In genomic region chr22:46061431-46062231, GRCh38 we compare ENCODE assay signal across 2 cellular contexts.
TF ChIP-seq lines count a peak whose summit lies in the region.

No MANE protein-coding gene starts in this region.

TF ChIP-seq in H1, 55 proteins besides CTCF, POLR2A, EP300 and RAD21:
- TF ChIP-seq POLR2AphosphoS5 (IDR thresholded peaks at IDR 0.05; ENCODE audit: low read depth, low read length) = peak; percentile 30; the same call in 1 of the 2 replicates
- TF ChIP-seq RBBP5 (IDR thresholded peaks at IDR 0.05; ENCODE audit: borderline replicate concordance, low read depth, low read length) = 0 out of 2 replicates have a peak, but pooled peaks have one; percentile 26
- TF ChIP-seq TAF1 (IDR thresholded peaks at IDR 0.05; ENCODE audit: low read depth, low read length) = peak; percentile 48; the same call in 1 of the 2 replicates
- peak; percentile 40; the same call in 1 of the 2 replicates for TF ChIP-seq SUZ12 (IDR thresholded peaks at IDR 0.05; ENCODE audit: low read length)
- peak; percentile 59 for TF ChIP-seq PHF8 (conservative IDR thresholded peaks at IDR 0.05; ENCODE audit: low read depth, low read length)
- peak; percentile 59 for TF ChIP-seq KDM4A (IDR thresholded peaks at IDR 0.05; ENCODE audit: low read depth, low read length, severe bottlenecking)
- peak; percentile 49 for TF ChIP-seq EZH2 (IDR thresholded peaks at IDR 0.05; ENCODE audit: low read depth, low read length, severe bottlenecking)
- TF ChIP-seq GABPA (IDR thresholded peaks at IDR 0.05; ENCODE audit: borderline replicate concordance, insufficient read depth, low read length) = peak; percentile 63
- TF ChIP-seq HDAC6 (IDR thresholded peaks at IDR 0.05; ENCODE audit: low read depth, low read length) = no peak
- TF ChIP-seq E2F6 (IDR thresholded peaks at IDR 0.05) = 0 out of 2 replicates have a peak, but pooled peaks have one; percentile 9
- peak; percentile 62 for TF ChIP-seq MAX (IDR thresholded peaks at IDR 0.05)
- no peak for TF ChIP-seq HDAC2 (IDR thresholded peaks at IDR 0.05; ENCODE audit: borderline replicate concordance in 1 of 2, low read depth in 2 of 2, low read length in 2 of 2)
- TF ChIP-seq POU5F1 (IDR thresholded peaks at IDR 0.05; ENCODE audit: low read depth, low read length) = no peak

TF ChIP-seq in HepG2, 621 proteins besides CTCF, POLR2A, EP300 and RAD21 (continues in another document):
- no peak for TF ChIP-seq IKZF4 (CRISPR knock-in tag; IDR thresholded peaks at IDR 0.05; ENCODE audit: borderline replicate concordance, low read depth, not compliant biosample characterization)
- no peak for TF ChIP-seq SAFB2 (CRISPR knock-in tag; IDR thresholded peaks at IDR 0.05; ENCODE audit: borderline replicate concordance, low read depth)
- no peak for TF ChIP-seq ZNF30 (CRISPR knock-in tag; IDR thresholded peaks at IDR 0.05)
- TF ChIP-seq SPEN (CRISPR knock-in tag; IDR thresholded peaks at IDR 0.05; ENCODE audit: low read depth) = no peak
- 0 out of 2 replicates have a peak, but pooled peaks have one; percentile 28 for TF ChIP-seq ZNF800 (CRISPR knock-in tag; IDR thresholded peaks at IDR 0.05)
- TF ChIP-seq MIXL1 (CRISPR knock-in tag; IDR thresholded peaks at IDR 0.05) = no peak
- no peak for TF ChIP-seq ZNF207 (IDR thresholded peaks at IDR 0.05; ENCODE audit: borderline replicate concordance)
- TF ChIP-seq ZNF160 (CRISPR knock-in tag; IDR thresholded peaks at IDR 0.05) = no peak
- no peak for TF ChIP-seq NFAT5 (CRISPR knock-in tag; IDR thresholded peaks at IDR 0.05)
- TF ChIP-seq SRSF9 (IDR thresholded peaks at IDR 0.05; ENCODE audit: borderline replicate concordance, insufficient read depth, low read depth, low read length, poor library complexity, severe bottlenecking) = no peak
- TF ChIP-seq ZNF607 (CRISPR knock-in tag; IDR thresholded peaks at IDR 0.05; ENCODE audit: borderline replicate concordance) = no peak
- peak; percentile 32; the same call in 1 of the 2 replicates for TF ChIP-seq ARID5B (CRISPR knock-in tag; IDR thresholded peaks at IDR 0.05)
- TF ChIP-seq ZNF770 (CRISPR knock-in tag; IDR thresholded peaks at IDR 0.05) = 0 out of 2 replicates have a peak, but pooled peaks have one; percentile 6
- no peak for TF ChIP-seq FOXA1 (IDR thresholded peaks at IDR 0.05)
- TF ChIP-seq FOXA1 (CRISPR knock-in tag; IDR thresholded peaks at IDR 0.05) = peak; percentile 82
- TF ChIP-seq PRDM10 (CRISPR knock-in tag; IDR thresholded peaks at IDR 0.05; ENCODE audit: low read depth) = no peak
- peak; percentile 28; the same call in 1 of the 2 replicates for TF ChIP-seq PATZ1 (CRISPR knock-in tag; IDR thresholded peaks at IDR 0.05)
- no peak for TF ChIP-seq ZNF782 (CRISPR knock-in tag; IDR thresholded peaks at IDR 0.05; ENCODE audit: borderline replicate concordance)
- TF ChIP-seq ARID3A (IDR thresholded peaks at IDR 0.05; ENCODE audit: low read depth, low read length) = no peak
- TF ChIP-seq ZNF44 (CRISPR knock-in tag; IDR thresholded peaks at IDR 0.05) = no peak
- TF ChIP-seq LCORL (IDR thresholded peaks at IDR 0.05) = no peak
- TF ChIP-seq LCORL (CRISPR knock-in tag; IDR thresholded peaks at IDR 0.05) = peak; percentile 37; the same call in 1 of the 2 replicates
- no peak for TF ChIP-seq MZF1 (CRISPR knock-in tag; IDR thresholded peaks at IDR 0.05; ENCODE audit: borderline replicate concordance)
- TF ChIP-seq BRD4 (CRISPR knock-in tag; IDR thresholded peaks at IDR 0.05) = no peak
- no peak for TF ChIP-seq ZKSCAN8 (CRISPR knock-in tag; IDR thresholded peaks at IDR 0.05; ENCODE audit: borderline replicate concordance)
- TF ChIP-seq ZFY (CRISPR knock-in tag; IDR thresholded peaks at IDR 0.05) = peak; percentile 23; the same call in 1 of the 2 replicates
- no peak for TF ChIP-seq GABPA (IDR thresholded peaks at IDR 0.05; ENCODE audit: low read depth, low read length)
- no peak for TF ChIP-seq GABPA (CRISPR knock-in tag; IDR thresholded peaks at IDR 0.05; ENCODE audit: low read depth)
